Comparison of ENCODE assay signal across 29 cellular contexts in genomic region chr2:46816151-46816845, GRCh38.
"Had no signal": no experiment of that assay in that cellular context is flagged by ENCODE, and none has a peak within 500 bp of the region (broad histone marks: within the 10 kb centered on the region; RNA-seq: fewer than 3 reads in every experiment).

No MANE protein-coding gene starts in this region.

- H3K27ac ChIP-seq: brain microvascular endothelial cell, left lung, pancreas, psoas muscle, testis, upper lobe of left lung, WERI-Rb-1 had no signal

- H3K27ac Mint-ChIP-seq: activated CD4-positive, alpha-beta T cell treated with anti-CD3 and anti-CD28 coated beads, Interleukin-2, amount 10 ng/mL, durations not matched to agents 7 days and 5 days; activated CD8-positive, alpha-beta T cell treated with anti-CD3 and anti-CD28 coated beads for 36 hours; activated naive CD8-positive, alpha-beta T cell; activated T-helper 17 cell treated with anti-CD3 and anti-CD28 coated beads, Interleukin-2, amount 50 U/mL, for 72 hours; effector memory CD8-positive, alpha-beta T cell; natural killer cell treated with Interleukin-12 subunit alpha and Interleukin-12 subunit beta and Interleukin-15 and Interleukin-18, amount 100 ng/mL, for 72 hours; stimulated activated naive B cell treated with anti-CD40 and anti-IgM and Interleukin-4, amounts not matched to agents 10 μg/mL and 1 μg/mL and 100 μg/mL, for 72 hours had no signal

- H3K9me3 ChIP-seq: adrenal gland, ascending aorta, left lung, pancreas, psoas muscle, testis, upper lobe of left lung had no signal

- H3K4me3 Mint-ChIP-seq: activated CD4-positive, alpha-beta T cell treated with anti-CD3 and anti-CD28 coated beads, Interleukin-2, amount 10 ng/mL, durations not matched to agents 7 days and 5 days; activated CD8-positive, alpha-beta T cell treated with anti-CD3 and anti-CD28 coated beads for 36 hours; activated naive CD8-positive, alpha-beta T cell; activated T-helper 17 cell treated with anti-CD3 and anti-CD28 coated beads, Interleukin-2, amount 50 U/mL, for 72 hours; central memory CD8-positive, alpha-beta T cell; effector memory CD8-positive, alpha-beta T cell; natural killer cell treated with Interleukin-12 subunit alpha and Interleukin-12 subunit beta and Interleukin-15 and Interleukin-18, amount 100 ng/mL, for 72 hours; stimulated activated naive B cell treated with anti-CD40 and anti-IgM and Interleukin-4, amounts not matched to agents 10 μg/mL and 1 μg/mL and 100 μg/mL, for 72 hours had no signal

- DNase-seq: activated CD4-positive, alpha-beta T cell treated with anti-CD3 and anti-CD28 coated beads, Interleukin-2, amount 10 ng/mL, durations not matched to agents 7 days and 5 days; activated CD4-positive, CD25-positive, alpha-beta regulatory T cell treated with anti-CD3 and anti-CD28 coated beads, Interleukin-2, amount 50 U/mL, for 72 hours; activated CD8-positive, alpha-beta T cell treated with anti-CD3 and anti-CD28 coated beads for 36 hours; activated naive CD4-positive, alpha-beta T cell; activated T-cell treated with anti-CD3 and anti-CD28 coated beads, Interleukin-2, amount 50 U/mL, for 1 hour; brain microvascular endothelial cell; dorsolateral prefrontal cortex; effector memory CD8-positive, alpha-beta T cell; kidney; left lung; mammary epithelial cell; pancreas; psoas muscle; small intestine; stimulated activated CD4-positive, alpha-beta T cell treated with anti-CD3 and anti-CD28 coated beads, Interleukin-15, amount 100 ng/mL, for 24 hours; stimulated activated naive B cell treated with anti-CD40 and anti-IgM and Interleukin-4, amounts not matched to agents 10 μg/mL and 1 μg/mL and 100 μg/mL, for 72 hours; T-helper 1 cell; testis; upper lobe of left lung; WERI-Rb-1 had no signal

- H3K4me3 ChIP-seq: adrenal gland, ascending aorta, dorsolateral prefrontal cortex, left lung, pancreas, psoas muscle, testis, upper lobe of left lung had no signal

- H3K4me1 ChIP-seq: pancreas had no signal

- FAIRE-seq: colon, kidney, pancreas, small intestine, TTC549 had no signal

- H3K27me3 ChIP-seq: adrenal gland, ascending aorta, brain microvascular endothelial cell, dorsolateral prefrontal cortex, left lung, pancreas, testis, upper lobe of left lung had no signal

- ATAC-seq: activated CD8-positive, alpha-beta T cell treated with anti-CD3 and anti-CD28 coated beads for 36 hours; activated T-helper 17 cell treated with anti-CD3 and anti-CD28 coated beads, Interleukin-2, amount 50 U/mL, for 72 hours; effector memory CD8-positive, alpha-beta T cell; left lung; pancreas; psoas muscle; sciatic nerve; stimulated activated naive B cell treated with anti-CD40 and anti-IgM and Interleukin-4, amounts not matched to agents 10 μg/mL and 1 μg/mL and 100 μg/mL, for 72 hours had no signal

- H3K36me3 ChIP-seq: adrenal gland, ascending aorta, brain microvascular endothelial cell, left lung, pancreas, upper lobe of left lung, WERI-Rb-1 had no signal

- H3K4me1 Mint-ChIP-seq: activated CD4-positive, alpha-beta T cell treated with anti-CD3 and anti-CD28 coated beads, Interleukin-2, amount 10 ng/mL, durations not matched to agents 7 days and 5 days; activated T-helper 17 cell treated with anti-CD3 and anti-CD28 coated beads, Interleukin-2, amount 50 U/mL, for 72 hours; central memory CD8-positive, alpha-beta T cell had no signal

- H3K36me3 Mint-ChIP-seq: natural killer cell treated with Interleukin-12 subunit alpha and Interleukin-12 subunit beta and Interleukin-15 and Interleukin-18, amount 100 ng/mL, for 72 hours; stimulated activated naive B cell treated with anti-CD40 and anti-IgM and Interleukin-4, amounts not matched to agents 10 μg/mL and 1 μg/mL and 100 μg/mL, for 72 hours had no signal

- H3K9me3 Mint-ChIP-seq: activated CD4-positive, alpha-beta T cell treated with anti-CD3 and anti-CD28 coated beads, Interleukin-2, amount 10 ng/mL, durations not matched to agents 7 days and 5 days; activated CD8-positive, alpha-beta T cell treated with anti-CD3 and anti-CD28 coated beads for 36 hours; activated T-helper 17 cell treated with anti-CD3 and anti-CD28 coated beads, Interleukin-2, amount 50 U/mL, for 72 hours; central memory CD8-positive, alpha-beta T cell; effector memory CD8-positive, alpha-beta T cell; natural killer cell treated with Interleukin-12 subunit alpha and Interleukin-12 subunit beta and Interleukin-15 and Interleukin-18, amount 100 ng/mL, for 72 hours had no signal
